In the genomic region with DNA sequence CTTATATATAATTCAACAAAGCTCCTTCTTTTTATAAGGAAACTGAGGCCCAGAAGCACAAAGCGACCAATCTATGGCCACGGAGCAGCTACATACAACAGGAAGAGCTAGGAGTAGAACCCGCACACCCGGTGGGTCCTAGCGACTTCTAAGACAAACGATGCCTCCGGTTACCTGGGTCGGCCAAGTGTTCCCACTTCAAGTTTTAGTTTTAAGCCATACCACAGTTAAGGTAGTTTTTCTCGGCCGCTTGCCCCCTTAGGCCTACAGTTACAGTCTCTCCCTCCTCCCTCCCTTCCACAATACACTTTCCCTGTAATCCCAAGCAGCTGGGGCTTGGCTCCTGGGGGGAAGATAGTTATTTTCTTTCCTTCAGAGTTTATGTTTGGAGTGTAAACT, we compare ENCODE assay signal across 8 cellular contexts. TPM values are rescaled to one million over a fixed set of nuclear protein-coding genes. Genes with fewer than 3 reads are reported as not detected.
DNase-seq lines count a peak whose midpoint lies in the region; ATAC-seq, FAIRE-seq and TF ChIP-seq lines count a peak whose summit lies in the region.

No MANE protein-coding gene starts in this region.

- POLR2A ChIA-PET in HepG2 (lab: Yijun Ruan, JAX), result no interaction called here

- no peak for FAIRE-seq in bronchial epithelial cell (lab: Jason Lieb, UNC)
- no peak for FAIRE-seq in HepG2 (lab: Jason Lieb, UNC)

- no peak for TF ChIP-seq RAD21 in HepG2 (CRISPR knock-in tag; IDR thresholded peaks at IDR 0.05)

- CTCF ChIA-PET in HepG2 (lab: Yijun Ruan, JAX; ENCODE audit: low intra/inter-chr PET ratio, low total read pairs), result no interaction called here

- ATAC-seq in GM18505 (IDR thresholded peaks at IDR 0.05; ENCODE audit: unreplicated experiment) (peak; percentile 5), HG02571 (IDR thresholded peaks at IDR 0.05; ENCODE audit: unreplicated experiment) (peak; percentile 12), HepG2 (peak; percentile 47), HG02981 (IDR thresholded peaks at IDR 0.05; ENCODE audit: unreplicated experiment) (no peak)

- in situ Hi-C loops in HepG2 (cut with HindIII; ENCODE audit: extremely low pct_ligation_motif_present, low pct_unique_long_range_greater_than_20kb), result no loop called here

- intact Hi-C loops in HepG2 (cut with micrococcal nuclease; ENCODE audit: unreplicated experiment), result loop anchor here (5.0 kb wide), 1 partner anchor 131 kb away; no protein-coding TSS in a partner anchor

- BruUV-seq in HepG2 (replicated peaks; lab: Mats Ljungman, UMichigan), result TSS peak; percentile 63

- DNase-seq in bronchial epithelial cell (ENCODE audit: low read depth) (peak; percentile 37), HepG2 (ENCODE audit: low spot score) (peak; percentile 3), GM19238 (ENCODE audit: insufficient read length, low spot score) (no peak)

- 1% methylated on average over 10 of the region's 10 CpGs for WGBS in HepG2 (ENCODE audit: low lambda C conversion rate)

- H3K27me3 ChIP-seq in OCI-LY1 (ENCODE audit: insufficient read depth, low read length) (no peaks in the 10 kb centered on the region), bronchial epithelial cell (ENCODE audit: control insufficient read depth, insufficient read depth, low read length) (no peaks in the 10 kb centered on the region), HepG2 (ENCODE audit: control insufficient read depth in 1 of 2, insufficient read depth in 2 of 2, low read length in 2 of 2) (no peaks in the 10 kb centered on the region; a peak in 1 of 5 replicates), stomach smooth muscle (ENCODE audit: control insufficient read depth in 1 of 2, insufficient read depth in 2 of 2, low read length in 2 of 2) (no peaks in the 10 kb centered on the region)

- peaks cover 34% of the 10 kb centered on the region for H3K4me1 ChIP-seq in OCI-LY1 (ENCODE audit: insufficient read depth, low read length, severe bottlenecking)
- H3K4me1 ChIP-seq in HepG2 (ENCODE audit: insufficient read depth, low read length), result peaks cover 39% of the 10 kb centered on the region
- H3K4me1 ChIP-seq in stomach smooth muscle (ENCODE audit: control insufficient read depth, insufficient read depth, low read length), result peaks cover 15% of the 10 kb centered on the region

- H3K9me3 ChIP-seq in OCI-LY1 (ENCODE audit: low read length) (no peaks in the 10 kb centered on the region), HepG2 (ENCODE audit: low read length) (no peaks in the 10 kb centered on the region), stomach smooth muscle (ENCODE audit: control insufficient read depth in 2 of 2, low read length in 2 of 2) (no peaks in the 10 kb centered on the region)

- H3K79me2 ChIP-seq in OCI-LY1 (ENCODE audit: insufficient read depth, low read length) (peaks cover 47% of the 10 kb centered on the region), HepG2 (ENCODE audit: insufficient read depth, low read length) (peaks cover 64% of the 10 kb centered on the region)

- no peaks in the 10 kb centered on the region for H3F3A ChIP-seq in OCI-LY1 (ENCODE audit: insufficient read depth, low read length)

- TF ChIP-seq POLR2A in GM18505 (IDR thresholded peaks at IDR 0.05; ENCODE audit: borderline replicate concordance, extremely low read depth, insufficient read depth, insufficient read length), result no peak
- TF ChIP-seq POLR2A in HepG2 (IDR thresholded peaks at IDR 0.05; ENCODE audit: insufficient read depth in 1 of 2, low read depth in 2 of 2, low read length in 2 of 2), result no peak

- peak overlapping the region; percentile 97 for H3K4me2 ChIP-seq in OCI-LY1 (ENCODE audit: low read length)
- peak overlapping the region; percentile 93 for H3K4me2 ChIP-seq in HepG2 (ENCODE audit: low read depth, low read length)

- peak overlapping the region; percentile 96 for H3K4me3 ChIP-seq in OCI-LY1 (ENCODE audit: low read depth, low read length, poor library complexity, severe bottlenecking)
- peak overlapping the region; percentile 59 for H3K4me3 ChIP-seq in bronchial epithelial cell (ENCODE audit: low read depth, low read length)
- peak overlapping the region; percentile 91 to 99 (median 98) for H3K4me3 ChIP-seq in HepG2 (replicated peaks in 1 of 3; ENCODE audit: insufficient read depth in 1 of 3, low read depth in 2 of 3, low read length in 3 of 3)
- peak overlapping the region; percentile 97 to 98 for H3K4me3 ChIP-seq in stomach smooth muscle (ENCODE audit: low read length in 2 of 2)

- H3K36me3 ChIP-seq in OCI-LY1 (ENCODE audit: insufficient read depth, low read length) (peaks cover 22% of the 10 kb centered on the region; the same call in 1 of the 2 replicates), bronchial epithelial cell (ENCODE audit: control insufficient read depth, insufficient read depth, low read length) (peaks cover 5% of the 10 kb centered on the region), HepG2 (replicated peaks in 1 of 2; ENCODE audit: control insufficient read depth in 1 of 2, insufficient read depth in 2 of 2, low read length in 2 of 2) (peaks cover 0 to 22% of the 10 kb centered on the region in 2 experiments; a peak in 1 of 5 replicates), stomach smooth muscle (ENCODE audit: control insufficient read depth in 2 of 2, insufficient read depth in 2 of 2, low read length in 2 of 2) (no peaks in the 10 kb centered on the region)

- H3K27ac ChIP-seq in OCI-LY1 (ENCODE audit: low read depth, low read length, poor library complexity, severe bottlenecking) (peak overlapping the region; percentile 65), HepG2 (ENCODE audit: extremely low read length, insufficient read depth, low read length) (peak overlapping the region; percentile 96), stomach smooth muscle (ENCODE audit: low read length) (peak overlapping the region; percentile 82)

- no peaks in the 10 kb centered on the region for H4K20me1 ChIP-seq in OCI-LY1 (ENCODE audit: insufficient read depth, low read length)
- no peaks in the 10 kb centered on the region for H4K20me1 ChIP-seq in HepG2 (ENCODE audit: insufficient read depth, low read length)

- TF ChIP-seq CTCF in OCI-LY1 (IDR thresholded peaks at IDR 0.05; ENCODE audit: low read length) (no peak), bronchial epithelial cell (IDR thresholded peaks at IDR 0.05; ENCODE audit: insufficient read depth, low read length, severe bottlenecking) (no peak), HepG2 (CRISPR knock-in tag; IDR thresholded peaks at IDR 0.05) (no peak)

- H2AFZ ChIP-seq in OCI-LY1 (ENCODE audit: low read length) (peak overlapping the region; percentile 35), HepG2 (ENCODE audit: low read length) (peak overlapping the region; percentile 99)

- no peaks in the 10 kb centered on the region for H3K9me2 ChIP-seq in OCI-LY1 (ENCODE audit: low read depth, low read length)

- TF ChIP-seq EP300 in HepG2 (IDR thresholded peaks at IDR 0.05; ENCODE audit: low read depth in 2 of 2, low read length in 2 of 2) (no peak), HepG2 (CRISPR knock-in tag; IDR thresholded peaks at IDR 0.05; ENCODE audit: borderline replicate concordance) (no peak)

- H3K9ac ChIP-seq in OCI-LY1 (ENCODE audit: low read length) (peak overlapping the region; percentile 89), HepG2 (ENCODE audit: insufficient read depth, low read depth, low read length) (peak overlapping the region; percentile 97), stomach smooth muscle (ENCODE audit: low read length in 2 of 2) (peak overlapping the region; percentile 95 to 96)

RNA-seq across cellular contexts. Expression of gene SREK1IP1, which starts 0.5 kb away (rescaled TPM):
- 21.9 and 26.5 TPM in 2 replicates for total RNA-seq in bronchial epithelial cell
- 16.5 and 28.7 TPM in 2 replicates for total RNA-seq in HepG2 (2016; rRNA removed; fragmentation: Illumina TruSeq; extraction: Trizol)
- total RNA-seq in HepG2 (2016; cell fraction: cytosol; rRNA removed; fragmentation: Illumina TruSeq; extraction: Trizol; ENCODE audit: low read depth), result 6.4 and 6.6 TPM in 2 replicates
- total RNA-seq in HepG2 (2016; cell fraction: insoluble cytoplasmic fraction; rRNA removed; fragmentation: Illumina TruSeq; extraction: Trizol), result 17.0 and 29.2 TPM in 2 replicates
- 7.9 and 10.2 TPM in 2 replicates for total RNA-seq in HepG2 (2016; cell fraction: membrane; rRNA removed; fragmentation: Illumina TruSeq; extraction: Trizol)
- total RNA-seq in HepG2 (2016; cell fraction: nucleus; rRNA removed; fragmentation: Illumina TruSeq; extraction: Trizol), result 8.1 and 8.2 TPM in 2 replicates
- polyA plus RNA-seq in HepG2 (2011; rRNA removed), result 3.1 and 3.4 TPM in 2 replicates
- 2.2 and 2.4 TPM in 2 replicates for polyA plus RNA-seq in HepG2 (2011; cell fraction: cytosol; rRNA removed)
- 1.6 and 2.1 TPM in 2 replicates for polyA plus RNA-seq in HepG2 (2011; cell fraction: nucleus; rRNA removed)
- polyA plus RNA-seq in HepG2 (2012), result 6.5 TPM in 2 replicates
- polyA plus RNA-seq in HepG2 (2016; cell fraction: cytosol; fragmentation: Illumina TruSeq; extraction: Trizol; ENCODE audit: low read depth), result 8.4 and 10.6 TPM in 2 replicates
- 29.2 and 29.3 TPM in 2 replicates for polyA plus RNA-seq in HepG2 (2016; cell fraction: insoluble cytoplasmic fraction; fragmentation: Illumina TruSeq; extraction: Trizol; ENCODE audit: low read depth)
- 5.6 and 7.3 TPM in 2 replicates for polyA plus RNA-seq in HepG2 (2016; cell fraction: membrane; fragmentation: Illumina TruSeq; extraction: Trizol; ENCODE audit: low read depth)
- 11.1 and 13.0 TPM in 2 replicates for polyA plus RNA-seq in HepG2 (2016; cell fraction: nucleus; fragmentation: Illumina TruSeq; extraction: Trizol; ENCODE audit: insufficient read depth, low read depth)
- 1.8 and 5.9 TPM in 2 replicates for polyA minus RNA-seq in HepG2 (2011; rRNA and poly(A)+ RNA removed; ENCODE audit: low replicate concordance)
- 4.6 and 6.5 TPM in 2 replicates for polyA minus RNA-seq in HepG2 (2011; cell fraction: cytosol; rRNA and poly(A)+ RNA removed)
- 7.6 and 9.9 TPM in 2 replicates for polyA minus RNA-seq in HepG2 (2011; cell fraction: nucleus; rRNA and poly(A)+ RNA removed)

RNA-seq across cellular contexts. Expression of gene CWC27, which starts 0.8 kb away (rescaled TPM):
- total RNA-seq in bronchial epithelial cell (24.7 and 29.8 TPM in 2 replicates), HepG2 (2016; rRNA removed; fragmentation: Illumina TruSeq; extraction: Trizol) (25.7 and 38.1 TPM in 2 replicates)
- total RNA-seq in HepG2 (2016; cell fraction: cytosol; rRNA removed; fragmentation: Illumina TruSeq; extraction: Trizol; ENCODE audit: low read depth), result 9.0 and 10.5 TPM in 2 replicates
- 24.5 and 37.3 TPM in 2 replicates for total RNA-seq in HepG2 (2016; cell fraction: insoluble cytoplasmic fraction; rRNA removed; fragmentation: Illumina TruSeq; extraction: Trizol)
- total RNA-seq in HepG2 (2016; cell fraction: membrane; rRNA removed; fragmentation: Illumina TruSeq; extraction: Trizol), result 16.0 TPM in 2 replicates
- 27.6 and 28.3 TPM in 2 replicates for total RNA-seq in HepG2 (2016; cell fraction: nucleus; rRNA removed; fragmentation: Illumina TruSeq; extraction: Trizol)
- polyA plus RNA-seq in HepG2 (2011; rRNA removed), result 10.7 and 21.1 TPM in 2 replicates
- 7.0 and 11.2 TPM in 2 replicates for polyA plus RNA-seq in HepG2 (2011; cell fraction: cytosol; rRNA removed)
- 2.7 and 5.7 TPM in 2 replicates for polyA plus RNA-seq in HepG2 (2011; cell fraction: nucleus; rRNA removed)
- 13.9 and 22.8 TPM in 2 replicates for polyA plus RNA-seq in HepG2 (2012)
- polyA plus RNA-seq in HepG2 (2016; cell fraction: cytosol; fragmentation: Illumina TruSeq; extraction: Trizol; ENCODE audit: low read depth), result 7.9 and 9.2 TPM in 2 replicates
- 46.6 and 49.1 TPM in 2 replicates for polyA plus RNA-seq in HepG2 (2016; cell fraction: insoluble cytoplasmic fraction; fragmentation: Illumina TruSeq; extraction: Trizol; ENCODE audit: low read depth)
- polyA plus RNA-seq in HepG2 (2016; cell fraction: membrane; fragmentation: Illumina TruSeq; extraction: Trizol; ENCODE audit: low read depth), result 11.2 and 12.2 TPM in 2 replicates
- polyA plus RNA-seq in HepG2 (2016; cell fraction: nucleus; fragmentation: Illumina TruSeq; extraction: Trizol; ENCODE audit: insufficient read depth, low read depth), result 17.9 and 20.2 TPM in 2 replicates
- 12.9 and 15.6 TPM in 2 replicates for polyA minus RNA-seq in HepG2 (2011; rRNA and poly(A)+ RNA removed; ENCODE audit: low replicate concordance)
- polyA minus RNA-seq in HepG2 (2011; cell fraction: cytosol; rRNA and poly(A)+ RNA removed), result 9.8 and 14.3 TPM in 2 replicates
- 58.7 and 70.8 TPM in 2 replicates for polyA minus RNA-seq in HepG2 (2011; cell fraction: nucleus; rRNA and poly(A)+ RNA removed)
